1 cellular context compared by ENCODE assay signal in genomic region chr17:40516581-40517285, GRCh38.
TF ChIP-seq lines count a peak whose summit lies in the region.

No MANE protein-coding gene starts in this region.

TF ChIP-seq in K562, 482 proteins besides CTCF, POLR2A, EP300 and RAD21 (continued from another document and continues in another):
- TF ChIP-seq ARID4B (CRISPR knock-in tag; IDR thresholded peaks at IDR 0.05) (no peak), POLR2AphosphoS5 (IDR thresholded peaks at IDR 0.05; ENCODE audit: control insufficient read depth, insufficient read depth, low read depth, low read length) (peak; percentile 69), CCNT2 (IDR thresholded peaks at IDR 0.05; ENCODE audit: borderline replicate concordance, extremely low read depth, insufficient read length, low read depth, low read length) (peak; percentile 75), NCOA6 (IDR thresholded peaks at IDR 0.05) (no peak), TAL1 (IDR thresholded peaks at IDR 0.05) (peak; percentile 73), RREB1 (CRISPR knock-in tag; IDR thresholded peaks at IDR 0.05) (peak; percentile 78; the same call in 1 of the 2 replicates), NUFIP1 (IDR thresholded peaks at IDR 0.05; ENCODE audit: partially characterized antibody) (no peak), NFXL1 (CRISPR knock-in tag; IDR thresholded peaks at IDR 0.05) (no peak), NONO (IDR thresholded peaks at IDR 0.05; ENCODE audit: low read depth in 2 of 2, low read length in 1 of 2) (no peak), PHF21A (IDR thresholded peaks at IDR 0.05; ENCODE audit: borderline replicate concordance, low read depth) (0 out of 2 replicates have a peak, but pooled peaks have one; percentile 37), STAT5A (IDR thresholded peaks at IDR 0.05; ENCODE audit: borderline replicate concordance, low read length) (peak; percentile 76), ZNF785 (CRISPR knock-in tag; IDR thresholded peaks at IDR 0.05) (no peak), ZNF76 (CRISPR knock-in tag; IDR thresholded peaks at IDR 0.05; ENCODE audit: borderline replicate concordance) (no peak), PTBP1 (IDR thresholded peaks at IDR 0.05; ENCODE audit: low read depth, low read length) (no peak), RBM15 (IDR thresholded peaks at IDR 0.05; ENCODE audit: insufficient read depth, low read length) (no peak), E2F5 (CRISPR knock-in tag; IDR thresholded peaks at IDR 0.05) (no peak), SP2 (IDR thresholded peaks at IDR 0.05; ENCODE audit: extremely low read depth, low read depth, low read length, poor library complexity, severe bottlenecking) (no peak), NFIC (IDR thresholded peaks at IDR 0.05) (peak; percentile 59), EWSR1 (IDR thresholded peaks at IDR 0.05; ENCODE audit: borderline replicate concordance, low read depth, partially characterized antibody) (no peak), SREBF2 (CRISPR knock-in tag; IDR thresholded peaks at IDR 0.05) (no peak), PRMT5 (CRISPR knock-in tag; IDR thresholded peaks at IDR 0.05) (no peak), IRF1 (CRISPR knock-in tag; IDR thresholded peaks at IDR 0.05; ENCODE audit: borderline replicate concordance) (no peak), ELK1 (CRISPR knock-in tag; IDR thresholded peaks at IDR 0.05) (no peak), PML (IDR thresholded peaks at IDR 0.05; ENCODE audit: low read length) (peak; percentile 71; the same call in 1 of the 2 replicates), SMC3 (conservative IDR thresholded peaks at IDR 0.05; ENCODE audit: insufficient read depth, low read depth, low read length) (no peak), VEZF1 (CRISPR knock-in tag; IDR thresholded peaks at IDR 0.05) (peak; percentile 69), RBM25 (IDR thresholded peaks at IDR 0.05; ENCODE audit: low read depth, low read length, severe bottlenecking) (no peak), HMBOX1 (IDR thresholded peaks at IDR 0.05) (0 out of 2 replicates have a peak, but pooled peaks have one; percentile 26), ZNF639 (CRISPR knock-in tag; conservative IDR thresholded peaks at IDR 0.05 in 1 of 2, IDR thresholded peaks at IDR 0.05 in 1 of 2) (no peak), DLX4 (CRISPR knock-in tag; IDR thresholded peaks at IDR 0.05) (no peak), KAT8 (IDR thresholded peaks at IDR 0.05; ENCODE audit: low read depth) (no peak), ZNF830 (CRISPR knock-in tag; IDR thresholded peaks at IDR 0.05) (no peak), HDAC8 (tag; IDR thresholded peaks at IDR 0.05) (no peak), SLC30A9 (CRISPR knock-in tag; IDR thresholded peaks at IDR 0.05) (no peak), ESRRB (CRISPR knock-in tag; IDR thresholded peaks at IDR 0.05; ENCODE audit: borderline replicate concordance) (no peak), GABPA (tag; conservative IDR thresholded peaks at IDR 0.05; ENCODE audit: low read depth) (peak; percentile 84), JUND (IDR thresholded peaks at IDR 0.05; ENCODE audit: borderline replicate concordance, low read depth, low read length) (peak; percentile 51; the same call in 1 of the 2 replicates), JUND (tag; IDR thresholded peaks at IDR 0.05; ENCODE audit: borderline replicate concordance, low read depth, low read length) (peak; percentile 51; the same call in 1 of the 3 replicates), U2AF1 (optimal IDR thresholded peaks at IDR 0.05; ENCODE audit: low read depth, low read length) (no peak), RAD51 (IDR thresholded peaks at IDR 0.05; ENCODE audit: borderline replicate concordance, low read depth) (no peak), WHSC1 (IDR thresholded peaks at IDR 0.05; ENCODE audit: low read length) (no peak), ZNF586 (CRISPR knock-in tag; conservative IDR thresholded peaks at IDR 0.05) (no peak), ZNF655 (CRISPR knock-in tag; IDR thresholded peaks at IDR 0.05) (no peak), GABPB1 (CRISPR knock-in tag; IDR thresholded peaks at IDR 0.05) (no peak), CBFA2T3 (IDR thresholded peaks at IDR 0.05) (peak; percentile 94), EZH2 (IDR thresholded peaks at IDR 0.05; ENCODE audit: borderline replicate concordance, low read depth, low read length) (no peak), ZNF12 (CRISPR knock-in tag; IDR thresholded peaks at IDR 0.05) (no peak), ZNF146 (CRISPR knock-in tag; IDR thresholded peaks at IDR 0.05; ENCODE audit: unreplicated experiment) (no peak)
